ENCODE assay signal across 19 cellular contexts in the genomic region with DNA sequence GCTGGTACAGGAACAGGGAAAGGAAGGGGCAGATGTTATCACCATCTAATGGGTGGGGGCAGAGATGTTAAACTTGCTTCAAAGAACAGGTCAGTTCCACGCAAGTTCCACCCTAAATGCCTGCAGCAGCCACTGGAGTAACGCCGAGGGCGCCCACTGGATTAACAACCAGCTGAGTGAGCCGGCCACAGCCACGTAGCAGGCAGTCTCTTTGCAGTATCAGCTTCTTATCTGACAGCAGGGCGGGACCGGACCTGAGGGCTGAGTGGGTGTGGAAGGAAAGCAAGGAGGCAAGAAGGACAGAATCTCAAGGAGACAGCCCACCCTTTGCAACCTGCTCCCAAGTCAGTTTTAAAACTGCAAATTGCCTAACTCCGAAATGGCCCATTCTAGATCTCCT. TPM values are rescaled to one million over a fixed set of nuclear protein-coding genes. Genes with fewer than 3 reads are reported as not detected.
DNase-seq lines count a peak whose midpoint lies in the region; ATAC-seq and TF ChIP-seq lines count a peak whose summit lies in the region.
"Had no signal": no experiment of that assay in that cellular context is flagged by ENCODE, and none has a peak within 500 bp of the region (broad histone marks: within the 10 kb centered on the region; RNA-seq: fewer than 3 reads in every experiment).

No MANE protein-coding gene starts in this region.

- H4K20me1 ChIP-seq in IMR-90 (ENCODE audit: insufficient read depth, low read length) (no peaks in the 10 kb centered on the region), smooth muscle cell (ENCODE audit: low read depth) (no peaks in the 10 kb centered on the region)

- no peak overlapping the region for H3K56ac ChIP-seq in IMR-90 (ENCODE audit: extremely low read depth, insufficient read depth, low read length)

- H2AFZ ChIP-seq in IMR-90 (replicated peaks; ENCODE audit: low read length, poor library complexity) (no peak overlapping the region), smooth muscle cell (ENCODE audit: low read depth) (no peak overlapping the region)

- POLR2A ChIA-PET in IMR-90 (lab: Charles Lee; ENCODE audit: unreplicated experiment): no interaction called here

- peaks cover 2% of the 10 kb centered on the region; the same call in 1 of the 2 replicates for H3K36me3 ChIP-seq in IMR-90 (ENCODE audit: control insufficient read depth, insufficient read depth, low read length)
- no peaks in the 10 kb centered on the region for H3K36me3 ChIP-seq in smooth muscle cell (ENCODE audit: low read depth)
- no peaks in the 10 kb centered on the region for H3K36me3 ChIP-seq in thyroid gland
- H3K36me3 ChIP-seq: right lobe of liver had no signal

- H3K4ac ChIP-seq in IMR-90 (ENCODE audit: low read depth, low read length): no peak overlapping the region

- H2AK9ac ChIP-seq in IMR-90 (replicated peaks; ENCODE audit: low read depth, low read length, poor library complexity): no peak overlapping the region

- no peak overlapping the region for H3K23ac ChIP-seq in IMR-90 (ENCODE audit: low read depth, low read length)

- dilution Hi-C loops in IMR-90 (cut with HindIII; ENCODE audit: low sequenced_read_pairs, unreplicated experiment): no loop called here

- no peaks in the 10 kb centered on the region for H3K79me2 ChIP-seq in smooth muscle cell (ENCODE audit: low read depth)

- H3K27me3 ChIP-seq in IMR-90 (ENCODE audit: control insufficient read depth, insufficient read depth, low read length): no peaks in the 10 kb centered on the region
- H3K27me3 ChIP-seq in smooth muscle cell (ENCODE audit: low read depth): no peaks in the 10 kb centered on the region
- H3K27me3 ChIP-seq in thyroid gland: no peaks in the 10 kb centered on the region
- H3K27me3 ChIP-seq: right lobe of liver had no signal

- in situ Hi-C loops in IMR-90 (cut with MboI; ENCODE audit: low sequenced_read_pairs): no loop called here

- H2BK5ac ChIP-seq in IMR-90 (ENCODE audit: low read depth, low read length, poor library complexity, severe bottlenecking): no peak overlapping the region

- no peaks in the 10 kb centered on the region for H3K9me1 ChIP-seq in IMR-90 (ENCODE audit: insufficient read depth, low read length)

- no peak overlapping the region for H3K14ac ChIP-seq in IMR-90 (replicated peaks; ENCODE audit: low read depth, low read length)

- H3K4me2 ChIP-seq in IMR-90 (ENCODE audit: low read depth, low read length): no peak overlapping the region
- peak overlapping the region; percentile 61 for H3K4me2 ChIP-seq in smooth muscle cell

- H2BK20ac ChIP-seq in IMR-90 (ENCODE audit: low read depth, low read length): no peak overlapping the region

- TF ChIP-seq POLR2A in IMR-90 (IDR thresholded peaks at IDR 0.05; ENCODE audit: low read depth, low read length) (no peak), thyroid gland (IDR thresholded peaks at IDR 0.05) (no peak)

- H3K9me3 ChIP-seq in IMR-90 (ENCODE audit: control insufficient read depth, insufficient read depth, low read length): no peaks in the 10 kb centered on the region
- no peaks in the 10 kb centered on the region for H3K9me3 ChIP-seq in smooth muscle cell (replicated peaks; ENCODE audit: low read depth)
- H3K9me3 ChIP-seq in thyroid gland: no peaks in the 10 kb centered on the region
- H3K9me3 ChIP-seq: right lobe of liver had no signal

- peaks cover 3 to 4% of the 10 kb centered on the region in 2 experiments; a peak in 2 of 4 replicates for H3K79me1 ChIP-seq in IMR-90 (ENCODE audit: low read depth in 1 of 2, low read length in 2 of 2)

- no peak for TF ChIP-seq RAD21 in IMR-90 (IDR thresholded peaks at IDR 0.05; ENCODE audit: low read length)

- DNase-seq in IMR-90 (no peak), amniotic epithelial cell (ENCODE audit: low read depth) (peak; percentile 81), iris pigment epithelial cell (ENCODE audit: low read depth) (peak; percentile 34), smooth muscle cell (lab: John Stamatoyannopoulos, UW; ENCODE audit: unreplicated experiment) (no peak), RPMI8226 (no peak), NCI-H2171 treated with DMSO at 0.1 percent for 48 hours (lab: John Stamatoyannopoulos, UW) (no peak), NCI-H1092 (lab: John Stamatoyannopoulos, UW) (no peak), thyroid gland (no peak)
- DNase-seq: activated CD4-positive, alpha-beta memory T cell treated with anti-CD3 and anti-CD28 coated beads, Interleukin-2, amount 10 ng/mL, durations not matched to agents 7 days and 5 days; activated T-cell treated with anti-CD3 and anti-CD28 coated beads, Interleukin-2, amount 50 U/mL, for 72 hours; cerebellar nuclear complex; DMS 273 treated with DMSO at 0.1 percent for 48 hours; foreskin melanocyte; HCEC 1CT; NCI-H187 treated with DMSO at 0.1 percent for 48 hours; NCI-H510A treated with DMSO at 0.1 percent for 48 hours; right lobe of liver; stimulated activated CD4-positive, alpha-beta T cell treated with anti-CD3 and anti-CD28 coated beads, Interleukin-2, amount 100 ng/mL, for 24 hours had no signal

- CTCF ChIA-PET in IMR-90 (lab: Yijun Ruan, JAX): no interaction called here

- no peak overlapping the region for H4K5ac ChIP-seq in IMR-90 (ENCODE audit: low read depth, low read length)

- H3K9ac ChIP-seq in IMR-90 (ENCODE audit: low read depth, low read length) (no peak overlapping the region), smooth muscle cell (ENCODE audit: low read depth) (no peak overlapping the region)

- no TSS peak for BruUV-seq in IMR-90 (replicated peaks; lab: Mats Ljungman, UMichigan)

- no peak for ATAC-seq in IMR-90 (ENCODE audit: low read depth)
- ATAC-seq: activated T-cell treated with anti-CD3 and anti-CD28 coated beads, Interleukin-2, amount 50 U/mL, for 72 hours; right lobe of liver had no signal

- no CpG with 5 or more reads among the region's 9 CpGs for WGBS in IMR-90 (ENCODE audit: extremely low coverage in 2 of 2, insufficient read length in 1 of 2), 2 experiments
- 14% methylated on average over 9 of the region's 9 CpGs for WGBS in smooth muscle cell (ENCODE audit: low lambda C conversion rate)
- WGBS in thyroid gland, 2 donors: 68 to 82% methylated on average over 9 of the region's 9 CpGs

- no peak overlapping the region for H4K8ac ChIP-seq in IMR-90 (ENCODE audit: low read depth in 2 of 2, low read length in 2 of 2)

- no peak overlapping the region for H2BK15ac ChIP-seq in IMR-90 (ENCODE audit: low read depth, low read length)

- no peak overlapping the region for H2BK120ac ChIP-seq in IMR-90 (ENCODE audit: low read depth, low read length)

- H3K4me3 ChIP-seq in IMR-90 (ENCODE audit: insufficient read depth, low read depth, low read length): no peak overlapping the region
- H3K4me3 ChIP-seq in smooth muscle cell: no peak overlapping the region
- H3K4me3 ChIP-seq in thyroid gland (replicated peaks in 1 of 3): no peak overlapping the region
- H3K4me3 ChIP-seq: right lobe of liver, SK-N-MC had no signal

- TF ChIP-seq CTCF in IMR-90 (conservative IDR thresholded peaks at IDR 0.05; ENCODE audit: low read depth, low read length) (no peak), smooth muscle cell (IDR thresholded peaks at IDR 0.05; ENCODE audit: borderline replicate concordance, insufficient read depth, poor library complexity, severe bottlenecking) (no peak), thyroid gland (IDR thresholded peaks at IDR 0.05) (no peak)

- peak overlapping the region; percentile 56; the same call in 1 of the 2 replicates for H2AK5ac ChIP-seq in IMR-90 (ENCODE audit: low read depth, low read length)

- no peaks in the 10 kb centered on the region for H3K4me1 ChIP-seq in IMR-90 (ENCODE audit: control insufficient read depth, insufficient read depth, low read length)
- no peaks in the 10 kb centered on the region for H3K4me1 ChIP-seq in smooth muscle cell (ENCODE audit: low read depth)
- H3K4me1 ChIP-seq in thyroid gland: peaks cover 4 to 9% of the 10 kb centered on the region in 2 donors

- intact Hi-C loops in IMR-90 (cut with micrococcal nuclease) (no loop called here), thyroid gland (cut with DNase I) (no loop called here)

- H3F3A ChIP-seq in smooth muscle cell (ENCODE audit: low read depth): no peaks in the 10 kb centered on the region

- H3K27ac ChIP-seq in IMR-90 (ENCODE audit: insufficient read depth, low read length) (no peak overlapping the region), smooth muscle cell (ENCODE audit: low read depth) (no peak overlapping the region), thyroid gland (no peak overlapping the region)
- H3K27ac ChIP-seq: right lobe of liver, SK-N-MC had no signal

- H3K18ac ChIP-seq in IMR-90 (ENCODE audit: low read depth, low read length): no peak overlapping the region

- no peak overlapping the region for H4K91ac ChIP-seq in IMR-90 (ENCODE audit: insufficient read depth, low read depth, low read length)

TF ChIP-seq in IMR-90, 13 proteins besides CTCF, POLR2A, EP300 and RAD21 (continues in another document):
- TF ChIP-seq, protein P1, sequence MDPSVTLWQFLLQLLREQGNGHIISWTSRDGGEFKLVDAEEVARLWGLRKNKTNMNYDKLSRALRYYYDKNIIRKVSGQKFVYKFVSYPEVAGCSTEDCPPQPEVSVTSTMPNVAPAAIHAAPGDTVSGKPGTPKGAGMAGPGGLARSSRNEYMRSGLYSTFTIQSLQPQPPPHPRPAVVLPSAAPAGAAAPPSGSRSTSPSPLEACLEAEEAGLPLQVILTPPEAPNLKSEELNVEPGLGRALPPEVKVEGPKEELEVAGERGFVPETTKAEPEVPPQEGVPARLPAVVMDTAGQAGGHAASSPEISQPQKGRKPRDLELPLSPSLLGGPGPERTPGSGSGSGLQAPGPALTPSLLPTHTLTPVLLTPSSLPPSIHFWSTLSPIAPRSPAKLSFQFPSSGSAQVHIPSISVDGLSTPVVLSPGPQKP (IDR thresholded peaks at IDR 0.05; ENCODE audit: borderline replicate concordance, low read depth, low read length): no peak
- TF ChIP-seq RCOR1 (IDR thresholded peaks at IDR 0.05; ENCODE audit: insufficient replicate concordance, low read length) (no peak), CEBPB (IDR thresholded peaks at IDR 0.05; ENCODE audit: low read depth, low read length) (no peak), FOS (IDR thresholded peaks at IDR 0.05; ENCODE audit: low read depth, low read length) (no peak), MAZ (IDR thresholded peaks at IDR 0.05; ENCODE audit: borderline replicate concordance, low read depth, low read length) (no peak), USF2 (IDR thresholded peaks at IDR 0.05; ENCODE audit: low read depth, low read length) (no peak)

RNA-seq across cellular contexts. Expression of gene FOXN3, which starts 38.4 kb away (rescaled TPM):
- total RNA-seq in IMR-90 (2012; rRNA removed) (32.5 and 33.7 TPM in 2 replicates), smooth muscle cell (21.0 and 31.5 TPM in 2 replicates), thyroid gland (10 to 100 TPM; 38.7 to 70.1 (median 43.1) TPM)
- polyA plus RNA-seq in IMR-90 (2012; rRNA removed) (22.6 and 23.5 TPM in 2 replicates), smooth muscle cell (24.5 and 24.7 TPM in 2 replicates)
- polyA plus RNA-seq in IMR-90 (2012; cell fraction: cytosol; rRNA removed): 13.7 and 16.8 TPM in 2 replicates
- 13.3 and 17.3 TPM in 2 replicates for polyA plus RNA-seq in IMR-90 (2012; cell fraction: nucleus; rRNA removed; ENCODE audit: low replicate concordance)

Comparison
In these comparisons a context has a peak if more than half of its experiments do, and no peak if none do; other contexts are left out.
1. DNase-seq: peak in amniotic epithelial cell (single experiment) and iris pigment epithelial cell (single experiment); none in IMR-90 (single experiment), smooth muscle cell (single experiment), RPMI8226 (single experiment), NCI-H2171 treated with DMSO at 0.1 percent for 48 hours (single experiment), NCI-H1092 (single experiment) and thyroid gland (0 of 2).